In genomic region chr13:28093871-28094270, GRCh38 we compare ENCODE assay signal across 14 cellular contexts. TPM values are rescaled to one million over a fixed set of nuclear protein-coding genes. Genes with fewer than 3 reads are reported as not detected.
"Had no signal": no experiment of that assay in that cellular context is flagged by ENCODE, and none has a peak within 500 bp of the region (broad histone marks: within the 10 kb centered on the region; RNA-seq: fewer than 3 reads in every experiment).

No MANE protein-coding gene starts in this region.

- H3K36me3 ChIP-seq: right atrium auricular region, tibial artery, uterus had no signal

- H3K9me3 ChIP-seq: uterus had no signal

- FAIRE-seq: small intestine, TTC549 had no signal

- H3K4me3 ChIP-seq: right atrium auricular region, tibial artery, uterus had no signal

- DNase-seq: activated CD4-positive, alpha-beta T cell treated with anti-CD3 and anti-CD28 coated beads, Interleukin-2, amount 50 U/mL, for 4 hours; activated gamma-delta T cell; activated T-cell treated with anti-CD3 and anti-CD28 coated beads, Interleukin-2, amount 50 U/mL, for 48 hours; amygdala; dermis blood vessel endothelial cell; small intestine; tibial artery; uterus had no signal

- H3K27ac ChIP-seq: right atrium auricular region, tibial artery, uterus had no signal

- H3K4me1 ChIP-seq: right atrium auricular region, tibial artery, uterus had no signal

- ATAC-seq: activated CD4-positive, CD25-positive, alpha-beta regulatory T cell treated with anti-CD3 and anti-CD28 coated beads, Interleukin-2, amount 50 U/mL, for 24 hours; stimulated activated effector memory CD8-positive, alpha-beta T cell treated with anti-CD3 and anti-CD28 coated beads, Interleukin-12 subunit alpha, Interleukin-12 subunit beta, amount 100 ng/mL, for 72 hours had no signal

RNA-seq across cellular contexts. Expression of gene FLT3, which starts 6.5 kb away (rescaled TPM):
- total RNA-seq: dermis blood vessel endothelial cell, glomerular endothelial cell, myocyte had no signal
